ENCODE assay signal across 16 cellular contexts in the genomic region with DNA sequence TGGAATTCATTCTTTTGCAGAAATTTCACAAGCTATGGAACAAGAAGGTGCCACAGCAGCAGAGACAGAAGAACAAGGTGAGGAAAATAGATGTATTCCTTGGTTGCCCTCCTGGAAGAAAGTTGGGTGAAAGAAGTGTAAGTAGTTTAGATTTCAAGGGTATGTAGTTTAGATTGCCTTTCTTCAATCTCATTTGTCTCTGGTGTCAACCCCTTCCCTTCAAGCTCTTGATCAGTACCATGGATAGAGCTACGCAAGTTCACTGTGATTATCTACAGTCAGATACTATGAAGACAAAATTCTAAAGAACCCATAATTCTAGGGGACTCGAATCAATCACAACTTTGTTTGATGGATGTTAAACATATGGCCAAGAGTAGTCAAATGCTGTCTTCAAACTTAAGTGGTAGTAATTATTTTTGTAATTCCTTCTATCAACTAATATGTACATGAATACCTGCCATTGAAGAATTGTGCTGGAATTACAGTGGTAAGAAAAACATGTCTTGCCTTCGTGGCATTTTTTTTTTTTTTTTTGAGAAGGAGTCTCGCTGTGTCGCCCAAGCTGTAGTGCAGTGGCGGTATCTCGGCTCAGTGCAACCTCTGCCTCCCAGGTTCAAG. TPM values are rescaled to one million over a fixed set of nuclear protein-coding genes. Genes with fewer than 3 reads are reported as not detected.
"Had no signal": no experiment of that assay in that cellular context is flagged by ENCODE, and none has a peak within 500 bp of the region (broad histone marks: within the 10 kb centered on the region; RNA-seq: fewer than 3 reads in every experiment).

No MANE protein-coding gene starts in this region.

RNA-seq across cellular contexts. Expression of gene NLRP5, which starts 33.9 kb away (rescaled TPM):
- total RNA-seq: natural killer cell treated with Interleukin-12 subunit alpha and Interleukin-12 subunit beta and Interleukin-15 and Interleukin-18, amount 100 ng/mL, for 72 hours; neural crest cell; omental fat pad; osteocyte; pancreas; posterior vena cava; pulmonary artery endothelial cell; right atrium auricular region; sciatic nerve; smooth muscle cell; spleen; suprapubic skin; transverse colon; upper lobe of right lung; urinary bladder; vagina had no signal
- polyA plus RNA-seq: pancreas, smooth muscle cell, spleen, urinary bladder had no signal
